In the genomic region with DNA sequence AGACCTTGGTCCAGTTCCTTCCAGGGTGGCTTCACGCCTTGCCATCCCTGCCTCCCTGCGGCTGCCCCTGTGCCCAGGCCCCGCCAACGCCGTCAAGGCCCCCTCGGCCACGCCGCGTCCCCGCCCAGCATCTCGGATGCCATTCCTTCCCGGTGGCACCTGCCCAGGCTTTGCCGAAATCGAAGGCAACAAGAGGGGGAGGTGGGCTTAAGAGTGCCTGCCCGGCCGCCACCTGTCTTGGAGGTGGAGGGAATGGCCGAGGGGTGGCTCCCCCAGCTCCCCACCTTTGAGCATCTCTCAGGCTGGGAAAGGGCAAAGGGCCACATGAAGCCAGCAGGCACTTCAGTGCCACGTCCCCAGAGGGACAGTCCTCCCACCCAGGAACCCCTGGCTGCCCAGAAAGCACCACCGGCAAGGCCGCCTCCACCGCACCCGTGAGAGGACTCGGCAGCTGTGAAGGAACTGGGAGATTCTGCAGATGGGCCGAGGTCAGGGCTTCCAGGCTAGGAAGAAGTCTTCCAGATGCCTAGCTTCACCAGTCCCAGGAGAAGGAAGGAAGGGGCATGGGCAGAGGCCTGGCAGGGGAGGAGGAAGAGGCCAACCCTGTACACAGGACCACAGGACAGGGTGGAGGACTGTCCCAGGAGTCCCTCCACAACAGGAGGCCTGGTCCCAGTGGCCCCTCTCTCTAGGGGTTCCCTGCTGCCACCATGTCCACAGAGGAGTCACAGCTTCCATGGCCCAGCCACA, we compare ENCODE assay signal across 18 cellular contexts.
DNase-seq lines count a peak whose midpoint lies in the region; ATAC-seq, FAIRE-seq and TF ChIP-seq lines count a peak whose summit lies in the region.
"Had no signal": no experiment of that assay in that cellular context is flagged by ENCODE, and none has a peak within 500 bp of the region (broad histone marks: within the 10 kb centered on the region; RNA-seq: fewer than 3 reads in every experiment).

No MANE protein-coding gene starts in this region.

- H3K9me3 ChIP-seq in GM23248 (ENCODE audit: low read depth) (no peaks in the 10 kb centered on the region), astrocyte (ENCODE audit: insufficient read depth, low read depth, low read length) (no peaks in the 10 kb centered on the region), kidney (ENCODE audit: control insufficient read depth in 1 of 2, low read length in 2 of 2) (no peaks in the 10 kb centered on the region), stomach (no peaks in the 10 kb centered on the region), OCI-LY7 (ENCODE audit: low read length) (no peaks in the 10 kb centered on the region)
- H3K9me3 ChIP-seq in naive thymus-derived CD4-positive, alpha-beta T cell (ENCODE audit: control insufficient read depth in 2 of 3, low read length in 3 of 3): no peaks in the 10 kb centered on the region

- intact Hi-C loops in kidney (cut with DNase I) (no loop called here), stomach (cut with DNase I; ENCODE audit: low total_unique reads) (no loop called here), OCI-LY7 (cut with micrococcal nuclease; ENCODE audit: unreplicated experiment) (no loop called here)
- intact Hi-C loops in naive thymus-derived CD4-positive, alpha-beta T cell (cut with micrococcal nuclease): no loop called here

- H3K9ac ChIP-seq in GM23248 (no peak overlapping the region), astrocyte (ENCODE audit: low read length) (no peak overlapping the region), kidney (ENCODE audit: low read length in 2 of 2) (no peak overlapping the region)
- H3K9ac ChIP-seq: parathyroid adenoma had no signal

- TF ChIP-seq CTCF in astrocyte (IDR thresholded peaks at IDR 0.05; ENCODE audit: insufficient read depth, low read depth, low read length) (no peak), kidney (IDR thresholded peaks at IDR 0.05; ENCODE audit: borderline replicate concordance, extremely low read depth, insufficient read depth) (no peak), stomach (IDR thresholded peaks at IDR 0.05) (no peak), mesothelial cell of epicardium (IDR thresholded peaks at IDR 0.05; ENCODE audit: unreplicated experiment) (no peak), OCI-LY7 (conservative IDR thresholded peaks at IDR 0.05; ENCODE audit: low read length) (no peak)

- H3K9me3 Mint-ChIP-seq in astrocyte (ENCODE audit: unreplicated experiment): peaks cover 2% of the 10 kb centered on the region
- H3K9me3 Mint-ChIP-seq in naive thymus-derived CD4-positive, alpha-beta T cell: no peaks in the 10 kb centered on the region
- H3K9me3 Mint-ChIP-seq in mesothelial cell of epicardium: no peaks in the 10 kb centered on the region
- H3K9me3 Mint-ChIP-seq: activated CD4-positive, alpha-beta memory T cell treated with anti-CD3 and anti-CD28 coated beads, Interleukin-2, amount 10 ng/mL, durations not matched to agents 7 days and 5 days; activated naive CD4-positive, alpha-beta T cell treated with anti-CD3 and anti-CD28 coated beads, Interleukin-2, amount 10 ng/mL, durations not matched to agents 7 days and 5 days; activated T-cell treated with anti-CD3 and anti-CD28 coated beads, Interleukin-2, amount 50 U/mL, for 24 hours; dendritic cell treated with granulocyte-macrophage colony-stimulating factor and Interleukin-4, amounts not matched to agents 40 ng/mL and 50 ng/mL, for 4 days; type B pancreatic cell had no signal

- CTCF ChIA-PET in naive thymus-derived CD4-positive, alpha-beta T cell (lab: Charles Lee): no interaction called here
- CTCF ChIA-PET in OCI-LY7 (lab: Charles Lee; ENCODE audit: unreplicated experiment): no interaction called here

- no peaks in the 10 kb centered on the region for H3K27me3 Mint-ChIP-seq in astrocyte (ENCODE audit: low read depth, unreplicated experiment)
- no peaks in the 10 kb centered on the region for H3K27me3 Mint-ChIP-seq in naive thymus-derived CD4-positive, alpha-beta T cell
- no peaks in the 10 kb centered on the region for H3K27me3 Mint-ChIP-seq in mesothelial cell of epicardium (ENCODE audit: low read depth)
- H3K27me3 Mint-ChIP-seq: activated CD4-positive, alpha-beta memory T cell treated with anti-CD3 and anti-CD28 coated beads, Interleukin-2, amount 10 ng/mL, durations not matched to agents 7 days and 5 days; activated T-cell treated with anti-CD3 and anti-CD28 coated beads, Interleukin-2, amount 50 U/mL, for 24 hours; type B pancreatic cell had no signal

- H3K27ac ChIP-seq in GM23248 (0 out of 2 replicates have a peak overlapping the region, but pooled peaks have one; percentile 19), astrocyte (ENCODE audit: low read depth, low read length) (peak overlapping the region; percentile 2), kidney (ENCODE audit: low read depth in 2 of 2, low read length in 2 of 2) (peak overlapping the region; percentile 61 to 66), stomach (peak overlapping the region in 4 of 5 donors; percentile 44 to 72 (median 54)), OCI-LY7 (ENCODE audit: low read depth, low read length, poor library complexity, severe bottlenecking) (no peak overlapping the region)
- no peak overlapping the region for H3K27ac ChIP-seq in naive thymus-derived CD4-positive, alpha-beta T cell (ENCODE audit: low read depth, low read length)

- H4K20me1 ChIP-seq in GM23248 (ENCODE audit: insufficient read depth) (no peaks in the 10 kb centered on the region), astrocyte (ENCODE audit: insufficient read depth, low read length) (peaks cover 11% of the 10 kb centered on the region), OCI-LY7 (ENCODE audit: insufficient read depth, low read length) (no peaks in the 10 kb centered on the region)

- H3K36me3 Mint-ChIP-seq in astrocyte (ENCODE audit: low read depth, unreplicated experiment): peaks cover 8% of the 10 kb centered on the region
- H3K36me3 Mint-ChIP-seq in naive thymus-derived CD4-positive, alpha-beta T cell: peaks cover 0 to 5% (median 0%) of the 10 kb centered on the region in 5 donors
- peaks cover 20% of the 10 kb centered on the region for H3K36me3 Mint-ChIP-seq in mesothelial cell of epicardium
- H3K36me3 Mint-ChIP-seq: activated naive CD4-positive, alpha-beta T cell treated with anti-CD3 and anti-CD28 coated beads, Interleukin-2, amount 10 ng/mL, durations not matched to agents 7 days and 5 days had no signal

- no peaks in the 10 kb centered on the region for H3K27me3 ChIP-seq in GM23248 (replicated peaks; ENCODE audit: insufficient read depth)
- H3K27me3 ChIP-seq in astrocyte (ENCODE audit: insufficient read depth, low read length): no peaks in the 10 kb centered on the region
- H3K27me3 ChIP-seq in stomach: no peaks in the 10 kb centered on the region
- no peaks in the 10 kb centered on the region for H3K27me3 ChIP-seq in naive thymus-derived CD4-positive, alpha-beta T cell (ENCODE audit: control insufficient read depth in 2 of 2, insufficient read depth in 2 of 2, low read length in 2 of 2)

- H3K4me2 ChIP-seq in GM23248 (ENCODE audit: unreplicated experiment) (no peak overlapping the region), astrocyte (ENCODE audit: low read length) (no peak overlapping the region), OCI-LY7 (ENCODE audit: low read length) (no peak overlapping the region)

- H3K79me2 ChIP-seq in GM23248 (ENCODE audit: insufficient read depth) (0 out of 2 replicates have a peak, but pooled peaks cover 5% of the 10 kb centered on the region), astrocyte (ENCODE audit: insufficient read depth, low read length) (no peaks in the 10 kb centered on the region), OCI-LY7 (ENCODE audit: insufficient read depth, low read depth, low read length) (no peaks in the 10 kb centered on the region)
- H3K79me2 ChIP-seq: parathyroid adenoma had no signal

- in situ Hi-C loops in GM23248 (cut with MboI): no loop called here

- H3K9me2 ChIP-seq in GM23248 (ENCODE audit: insufficient read depth) (no peaks in the 10 kb centered on the region), OCI-LY7 (ENCODE audit: insufficient read depth, low read length) (no peaks in the 10 kb centered on the region)

- H3K27ac Mint-ChIP-seq in astrocyte (ENCODE audit: unreplicated experiment) (no peak overlapping the region), mesothelial cell of epicardium (no peak overlapping the region)
- no peak overlapping the region for H3K27ac Mint-ChIP-seq in naive thymus-derived CD4-positive, alpha-beta T cell
- H3K27ac Mint-ChIP-seq: activated CD4-positive, alpha-beta memory T cell treated with anti-CD3 and anti-CD28 coated beads, Interleukin-2, amount 10 ng/mL, durations not matched to agents 7 days and 5 days; activated naive CD4-positive, alpha-beta T cell treated with anti-CD3 and anti-CD28 coated beads, Interleukin-2, amount 10 ng/mL, durations not matched to agents 7 days and 5 days; dendritic cell treated with granulocyte-macrophage colony-stimulating factor and Interleukin-4, amounts not matched to agents 40 ng/mL and 50 ng/mL, for 4 days had no signal

- TF ChIP-seq POLR2A in stomach (IDR thresholded peaks at IDR 0.05): no peak

- peaks cover 13% of the 10 kb centered on the region for H3F3A ChIP-seq in GM23248 (ENCODE audit: insufficient read depth)

- POLR2A ChIA-PET in naive thymus-derived CD4-positive, alpha-beta T cell (lab: Charles Lee): no interaction called here
- POLR2A ChIA-PET in OCI-LY7 (lab: Charles Lee): no interaction called here

- DNase-seq in GM23248: no peak
- no peak for DNase-seq in astrocyte (ENCODE audit: low read depth)
- peak; percentile 61 for DNase-seq in kidney
- DNase-seq in stomach: no peak
- DNase-seq in naive thymus-derived CD4-positive, alpha-beta T cell: no peak
- no peak for DNase-seq in GDM1 (lab: John Stamatoyannopoulos, UW)
- DNase-seq in mesothelial cell of epicardium (ENCODE audit: low spot score in 2 of 2, unreplicated experiment in 2 of 2): no peak
- no peak for DNase-seq in OCI-LY7 (ENCODE audit: low spot score)
- DNase-seq: activated CD4-positive, alpha-beta memory T cell treated with anti-CD3 and anti-CD28 coated beads, Interleukin-2, amount 10 ng/mL, durations not matched to agents 7 days and 5 days; activated naive CD4-positive, alpha-beta T cell treated with anti-CD3 and anti-CD28 coated beads, Interleukin-2, amount 10 ng/mL, durations not matched to agents 7 days and 5 days; activated T-cell treated with anti-CD3 and anti-CD28 coated beads, Interleukin-2, amount 50 U/mL, for 24 hours; COR-L47; NCI-H1694 treated with DMSO at 0.1 percent for 48 hours; NK-92 treated with Interleukin-12 subunit alpha and Interleukin-12 subunit beta, amount 100 ng/mL, for 24 hours had no signal

- no peak overlapping the region for H3K4me3 ChIP-seq in GM23248
- no peak overlapping the region for H3K4me3 ChIP-seq in astrocyte (ENCODE audit: insufficient read depth, low read depth, low read length)
- H3K4me3 ChIP-seq in kidney (ENCODE audit: low read length in 2 of 2): no peak overlapping the region
- no peak overlapping the region for H3K4me3 ChIP-seq in stomach
- H3K4me3 ChIP-seq in naive thymus-derived CD4-positive, alpha-beta T cell (ENCODE audit: low read length): no peak overlapping the region
- no peak overlapping the region for H3K4me3 ChIP-seq in OCI-LY7 (ENCODE audit: low read depth, low read length, poor library complexity, severe bottlenecking)

- H3K4me3 Mint-ChIP-seq in astrocyte (ENCODE audit: unreplicated experiment): no peak overlapping the region
- H3K4me3 Mint-ChIP-seq in naive thymus-derived CD4-positive, alpha-beta T cell: no peak overlapping the region
- no peak overlapping the region for H3K4me3 Mint-ChIP-seq in mesothelial cell of epicardium
- H3K4me3 Mint-ChIP-seq: activated CD4-positive, alpha-beta memory T cell treated with anti-CD3 and anti-CD28 coated beads, Interleukin-2, amount 10 ng/mL, durations not matched to agents 7 days and 5 days; activated naive CD4-positive, alpha-beta T cell treated with anti-CD3 and anti-CD28 coated beads, Interleukin-2, amount 10 ng/mL, durations not matched to agents 7 days and 5 days; activated T-cell treated with anti-CD3 and anti-CD28 coated beads, Interleukin-2, amount 50 U/mL, for 24 hours; dendritic cell treated with granulocyte-macrophage colony-stimulating factor and Interleukin-4, amounts not matched to agents 40 ng/mL and 50 ng/mL, for 4 days; type B pancreatic cell had no signal

- H2AFZ ChIP-seq in GM23248: no peak overlapping the region
- no peak overlapping the region for H2AFZ ChIP-seq in astrocyte (ENCODE audit: low read depth, low read length)
- no peak overlapping the region for H2AFZ ChIP-seq in OCI-LY7 (ENCODE audit: low read length)
- H2AFZ ChIP-seq: parathyroid adenoma had no signal

- H3K4me1 ChIP-seq in GM23248 (ENCODE audit: insufficient read depth): peaks cover 15% of the 10 kb centered on the region
- H3K4me1 ChIP-seq in astrocyte (ENCODE audit: insufficient read depth, low read length): peaks cover 21% of the 10 kb centered on the region
- H3K4me1 ChIP-seq in kidney (ENCODE audit: control insufficient read depth in 1 of 2, insufficient read depth in 1 of 2, low read depth in 1 of 2, low read length in 2 of 2): peaks cover 14 to 23% of the 10 kb centered on the region in 2 donors
- peaks cover 29 to 96% (median 58%) of the 10 kb centered on the region in 4 donors for H3K4me1 ChIP-seq in stomach
- H3K4me1 ChIP-seq in naive thymus-derived CD4-positive, alpha-beta T cell (ENCODE audit: control insufficient read depth in 2 of 2, insufficient read depth in 2 of 2, low read length in 2 of 2): no peaks in the 10 kb centered on the region
- H3K4me1 ChIP-seq in OCI-LY7 (ENCODE audit: insufficient read depth, low read length, poor library complexity, severe bottlenecking): no peaks in the 10 kb centered on the region

- no peak for TF ChIP-seq EP300 in stomach (IDR thresholded peaks at IDR 0.05)

- no TSS peak for BruUV-seq in OCI-LY7 (replicated peaks; lab: Mats Ljungman, UMichigan)

- H3K4me1 Mint-ChIP-seq in astrocyte (ENCODE audit: low read depth, unreplicated experiment) (peaks cover 29% of the 10 kb centered on the region), mesothelial cell of epicardium (peaks cover 42% of the 10 kb centered on the region)
- H3K4me1 Mint-ChIP-seq in naive thymus-derived CD4-positive, alpha-beta T cell: peaks cover 0 to 7% (median under 1%) of the 10 kb centered on the region in 7 donors
- H3K4me1 Mint-ChIP-seq: activated CD4-positive, alpha-beta memory T cell treated with anti-CD3 and anti-CD28 coated beads, Interleukin-2, amount 10 ng/mL, durations not matched to agents 7 days and 5 days; activated naive CD4-positive, alpha-beta T cell treated with anti-CD3 and anti-CD28 coated beads, Interleukin-2, amount 10 ng/mL, durations not matched to agents 7 days and 5 days had no signal

- H3K36me3 ChIP-seq in GM23248 (ENCODE audit: low read depth) (no peaks in the 10 kb centered on the region; the same call in 1 of the 2 replicates), astrocyte (ENCODE audit: insufficient read depth, low read length) (no peaks in the 10 kb centered on the region), kidney (ENCODE audit: control insufficient read depth in 1 of 2, insufficient read depth in 2 of 2, low read length in 2 of 2) (peaks cover 0 to 5% of the 10 kb centered on the region in 2 donors), stomach (peaks cover 0 to 32% (median 20%) of the 10 kb centered on the region in 4 donors), OCI-LY7 (ENCODE audit: insufficient read depth, low read length) (no peaks in the 10 kb centered on the region)
- peaks cover 0 to 7% (median 0%) of the 10 kb centered on the region in 3 experiments for H3K36me3 ChIP-seq in naive thymus-derived CD4-positive, alpha-beta T cell (ENCODE audit: control insufficient read depth in 2 of 3, insufficient read depth in 3 of 3, low read length in 3 of 3)

- FAIRE-seq in astrocyte (lab: Jason Lieb, UNC): no peak
- no peak for FAIRE-seq in kidney (lab: Jason Lieb, UNC)
- FAIRE-seq: H1 had no signal

- ATAC-seq in naive thymus-derived CD4-positive, alpha-beta T cell: no peak

- 93% methylated on average over 16 to 24 of the region's 24 CpGs for WGBS in GM23248 (ENCODE audit: low coverage in 1 of 2, low lambda C conversion rate in 2 of 2, missing lambda C conversion rate in 2 of 2), 2 experiments
- WGBS in stomach, 5 donors: 93 to 96% (median 95%) methylated on average over 21 to 24 of the region's 24 CpGs

Comparison
In these comparisons a context has a peak if more than half of its experiments do, and no peak if none do; other contexts are left out.
1. H3K27ac ChIP-seq: peak in GM23248 (single experiment), astrocyte (single experiment), kidney (2 of 2) and stomach (4 of 5); none in naive thymus-derived CD4-positive, alpha-beta T cell (single experiment) and OCI-LY7 (single experiment).